ENCODE assay signal across 1 cellular context in the genomic region with DNA sequence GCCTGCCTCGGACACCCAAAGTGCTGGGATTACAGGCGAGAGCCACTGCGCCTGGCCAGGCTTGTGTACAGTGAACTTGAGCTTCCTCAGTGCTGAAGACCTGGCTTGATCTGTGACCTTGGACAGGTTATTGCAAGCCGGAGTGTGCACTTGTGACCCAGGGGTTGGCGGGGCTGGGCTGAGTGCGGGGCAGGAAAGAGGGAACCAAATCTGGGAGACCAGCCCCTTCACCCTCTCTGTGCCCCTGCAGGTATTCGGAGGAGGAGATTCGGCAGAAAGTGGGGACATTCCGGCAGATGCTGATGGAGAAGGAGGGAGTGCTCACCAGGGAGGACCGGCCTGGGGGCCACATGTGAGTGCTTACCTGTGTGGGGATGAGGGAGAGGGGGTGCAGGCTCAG.
TF ChIP-seq lines count a peak whose summit lies in the region.

No MANE protein-coding gene starts in this region.

TF ChIP-seq in HepG2, 621 proteins besides CTCF, POLR2A, EP300 and RAD21 (continued from another document and continues in another):
- no peak; the same call in 1 of the 2 replicates for TF ChIP-seq HDAC1 (CRISPR knock-in tag; IDR thresholded peaks at IDR 0.05)
- TF ChIP-seq HMG20A (CRISPR knock-in tag; IDR thresholded peaks at IDR 0.05; ENCODE audit: borderline replicate concordance): peak; percentile 57; the same call in 1 of the 2 replicates
- TF ChIP-seq ARHGAP35 (CRISPR knock-in tag; IDR thresholded peaks at IDR 0.05; ENCODE audit: borderline replicate concordance): no peak
- no peak for TF ChIP-seq RBFOX2 (IDR thresholded peaks at IDR 0.05; ENCODE audit: low read depth, low read length)
- no peak for TF ChIP-seq ZNF24 (IDR thresholded peaks at IDR 0.05)
- TF ChIP-seq, protein P1, sequence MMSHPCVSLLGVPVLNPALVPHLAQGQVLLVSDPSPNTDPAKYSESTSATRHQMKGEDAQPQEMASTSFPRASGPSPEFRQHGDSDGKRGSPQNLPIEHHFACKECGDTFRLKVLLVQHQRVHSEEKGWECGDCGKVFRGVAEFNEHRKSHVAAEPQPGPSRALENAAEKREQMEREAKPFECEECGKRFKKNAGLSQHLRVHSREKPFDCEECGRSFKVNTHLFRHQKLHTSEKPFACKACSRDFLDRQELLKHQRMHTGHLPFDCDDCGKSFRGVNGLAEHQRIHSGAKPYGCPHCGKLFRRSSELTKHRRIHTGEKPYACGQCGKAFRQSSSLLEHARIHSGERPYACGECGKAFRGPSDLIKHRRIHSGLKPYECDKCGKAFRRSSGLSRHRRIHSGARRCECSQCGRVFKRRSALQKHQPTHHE (CRISPR knock-in tag; IDR thresholded peaks at IDR 0.05; ENCODE audit: borderline replicate concordance): no peak
- TF ChIP-seq NONO (IDR thresholded peaks at IDR 0.05): no peak
- peak; percentile 65; the same call in 1 of the 2 replicates for TF ChIP-seq NONO (CRISPR knock-in tag; conservative IDR thresholded peaks at IDR 0.05)
- no peak for TF ChIP-seq KAT7 (CRISPR knock-in tag; IDR thresholded peaks at IDR 0.05; ENCODE audit: borderline replicate concordance)
- peak; percentile 23; the same call in 1 of the 2 replicates for TF ChIP-seq ZGPAT (CRISPR knock-in tag; IDR thresholded peaks at IDR 0.05)
- TF ChIP-seq GPBP1L1 (CRISPR knock-in tag; IDR thresholded peaks at IDR 0.05): no peak
- TF ChIP-seq HMGXB4 (CRISPR knock-in tag; IDR thresholded peaks at IDR 0.05; ENCODE audit: borderline replicate concordance in 1 of 2, low read depth in 1 of 2): no peak; a peak in 1 of 4 replicates
- TF ChIP-seq SMC3 (IDR thresholded peaks at IDR 0.05; ENCODE audit: low read length): no peak
- TF ChIP-seq RORA (CRISPR knock-in tag; IDR thresholded peaks at IDR 0.05): no peak
- TF ChIP-seq SMARCC2 (IDR thresholded peaks at IDR 0.05): no peak
- TF ChIP-seq, protein P2, sequence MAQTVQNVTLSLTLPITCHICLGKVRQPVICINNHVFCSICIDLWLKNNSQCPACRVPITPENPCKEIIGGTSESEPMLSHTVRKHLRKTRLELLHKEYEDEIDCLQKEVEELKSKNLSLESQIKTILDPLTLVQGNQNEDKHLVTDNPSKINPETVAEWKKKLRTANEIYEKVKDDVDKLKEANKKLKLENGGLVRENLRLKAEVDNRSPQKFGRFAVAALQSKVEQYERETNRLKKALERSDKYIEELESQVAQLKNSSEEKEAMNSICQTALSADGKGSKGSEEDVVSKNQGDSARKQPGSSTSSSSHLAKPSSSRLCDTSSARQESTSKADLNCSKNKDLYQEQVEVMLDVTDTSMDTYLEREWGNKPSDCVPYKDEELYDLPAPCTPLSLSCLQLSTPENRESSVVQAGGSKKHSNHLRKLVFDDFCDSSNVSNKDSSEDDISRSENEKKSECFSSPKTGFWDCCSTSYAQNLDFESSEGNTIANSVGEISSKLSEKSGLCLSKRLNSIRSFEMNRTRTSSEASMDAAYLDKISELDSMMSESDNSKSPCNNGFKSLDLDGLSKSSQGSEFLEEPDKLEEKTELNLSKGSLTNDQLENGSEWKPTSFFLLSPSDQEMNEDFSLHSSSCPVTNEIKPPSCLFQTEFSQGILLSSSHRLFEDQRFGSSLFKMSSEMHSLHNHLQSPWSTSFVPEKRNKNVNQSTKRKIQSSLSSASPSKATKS (CRISPR knock-in tag; IDR thresholded peaks at IDR 0.05): no peak
- no peak for TF ChIP-seq SMAD3 (CRISPR knock-in tag; IDR thresholded peaks at IDR 0.05)
- no peak for TF ChIP-seq SP1 (IDR thresholded peaks at IDR 0.05)
- no peak for TF ChIP-seq SP1 (CRISPR knock-in tag; IDR thresholded peaks at IDR 0.05)
- no peak for TF ChIP-seq ZBTB20 (CRISPR knock-in tag; IDR thresholded peaks at IDR 0.05; ENCODE audit: borderline replicate concordance, low read depth)
- TF ChIP-seq ZNF747 (CRISPR knock-in tag; IDR thresholded peaks at IDR 0.05; ENCODE audit: borderline replicate concordance): no peak
- TF ChIP-seq ZNF616 (CRISPR knock-in tag; IDR thresholded peaks at IDR 0.05; ENCODE audit: low read depth): no peak
- no peak for TF ChIP-seq CEBPZ (IDR thresholded peaks at IDR 0.05; ENCODE audit: low read length)
- TF ChIP-seq ZNF3 (CRISPR knock-in tag; IDR thresholded peaks at IDR 0.05): no peak
- TF ChIP-seq SAP130 (CRISPR knock-in tag; IDR thresholded peaks at IDR 0.05; ENCODE audit: low read depth): peak; percentile 70
- TF ChIP-seq ZNF30 (CRISPR knock-in tag; IDR thresholded peaks at IDR 0.05): no peak
- TF ChIP-seq U2AF2 (IDR thresholded peaks at IDR 0.05; ENCODE audit: low read depth, low read length): no peak
- no peak for TF ChIP-seq NFE2L1 (CRISPR knock-in tag; IDR thresholded peaks at IDR 0.05; ENCODE audit: borderline replicate concordance)
- no peak for TF ChIP-seq CHD4 (IDR thresholded peaks at IDR 0.05; ENCODE audit: borderline replicate concordance, low read length)
- TF ChIP-seq ETS1 (CRISPR knock-in tag; IDR thresholded peaks at IDR 0.05): no peak
- TF ChIP-seq RFXANK (CRISPR knock-in tag; IDR thresholded peaks at IDR 0.05): no peak
- TF ChIP-seq DR1 (CRISPR knock-in tag; IDR thresholded peaks at IDR 0.05): no peak
- no peak for TF ChIP-seq ZNF619 (CRISPR knock-in tag; IDR thresholded peaks at IDR 0.05)
- TF ChIP-seq, protein P3, sequence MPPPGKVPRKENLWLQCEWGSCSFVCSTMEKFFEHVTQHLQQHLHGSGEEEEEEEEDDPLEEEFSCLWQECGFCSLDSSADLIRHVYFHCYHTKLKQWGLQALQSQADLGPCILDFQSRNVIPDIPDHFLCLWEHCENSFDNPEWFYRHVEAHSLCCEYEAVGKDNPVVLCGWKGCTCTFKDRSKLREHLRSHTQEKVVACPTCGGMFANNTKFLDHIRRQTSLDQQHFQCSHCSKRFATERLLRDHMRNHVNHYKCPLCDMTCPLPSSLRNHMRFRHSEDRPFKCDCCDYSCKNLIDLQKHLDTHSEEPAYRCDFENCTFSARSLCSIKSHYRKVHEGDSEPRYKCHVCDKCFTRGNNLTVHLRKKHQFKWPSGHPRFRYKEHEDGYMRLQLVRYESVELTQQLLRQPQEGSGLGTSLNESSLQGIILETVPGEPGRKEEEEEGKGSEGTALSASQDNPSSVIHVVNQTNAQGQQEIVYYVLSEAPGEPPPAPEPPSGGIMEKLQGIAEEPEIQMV (CRISPR knock-in tag; IDR thresholded peaks at IDR 0.05; ENCODE audit: low read depth): no peak
- 0 out of 2 replicates have a peak, but pooled peaks have one; percentile 34 for TF ChIP-seq ZNF264 (CRISPR knock-in tag; IDR thresholded peaks at IDR 0.05)
- TF ChIP-seq, protein P4, sequence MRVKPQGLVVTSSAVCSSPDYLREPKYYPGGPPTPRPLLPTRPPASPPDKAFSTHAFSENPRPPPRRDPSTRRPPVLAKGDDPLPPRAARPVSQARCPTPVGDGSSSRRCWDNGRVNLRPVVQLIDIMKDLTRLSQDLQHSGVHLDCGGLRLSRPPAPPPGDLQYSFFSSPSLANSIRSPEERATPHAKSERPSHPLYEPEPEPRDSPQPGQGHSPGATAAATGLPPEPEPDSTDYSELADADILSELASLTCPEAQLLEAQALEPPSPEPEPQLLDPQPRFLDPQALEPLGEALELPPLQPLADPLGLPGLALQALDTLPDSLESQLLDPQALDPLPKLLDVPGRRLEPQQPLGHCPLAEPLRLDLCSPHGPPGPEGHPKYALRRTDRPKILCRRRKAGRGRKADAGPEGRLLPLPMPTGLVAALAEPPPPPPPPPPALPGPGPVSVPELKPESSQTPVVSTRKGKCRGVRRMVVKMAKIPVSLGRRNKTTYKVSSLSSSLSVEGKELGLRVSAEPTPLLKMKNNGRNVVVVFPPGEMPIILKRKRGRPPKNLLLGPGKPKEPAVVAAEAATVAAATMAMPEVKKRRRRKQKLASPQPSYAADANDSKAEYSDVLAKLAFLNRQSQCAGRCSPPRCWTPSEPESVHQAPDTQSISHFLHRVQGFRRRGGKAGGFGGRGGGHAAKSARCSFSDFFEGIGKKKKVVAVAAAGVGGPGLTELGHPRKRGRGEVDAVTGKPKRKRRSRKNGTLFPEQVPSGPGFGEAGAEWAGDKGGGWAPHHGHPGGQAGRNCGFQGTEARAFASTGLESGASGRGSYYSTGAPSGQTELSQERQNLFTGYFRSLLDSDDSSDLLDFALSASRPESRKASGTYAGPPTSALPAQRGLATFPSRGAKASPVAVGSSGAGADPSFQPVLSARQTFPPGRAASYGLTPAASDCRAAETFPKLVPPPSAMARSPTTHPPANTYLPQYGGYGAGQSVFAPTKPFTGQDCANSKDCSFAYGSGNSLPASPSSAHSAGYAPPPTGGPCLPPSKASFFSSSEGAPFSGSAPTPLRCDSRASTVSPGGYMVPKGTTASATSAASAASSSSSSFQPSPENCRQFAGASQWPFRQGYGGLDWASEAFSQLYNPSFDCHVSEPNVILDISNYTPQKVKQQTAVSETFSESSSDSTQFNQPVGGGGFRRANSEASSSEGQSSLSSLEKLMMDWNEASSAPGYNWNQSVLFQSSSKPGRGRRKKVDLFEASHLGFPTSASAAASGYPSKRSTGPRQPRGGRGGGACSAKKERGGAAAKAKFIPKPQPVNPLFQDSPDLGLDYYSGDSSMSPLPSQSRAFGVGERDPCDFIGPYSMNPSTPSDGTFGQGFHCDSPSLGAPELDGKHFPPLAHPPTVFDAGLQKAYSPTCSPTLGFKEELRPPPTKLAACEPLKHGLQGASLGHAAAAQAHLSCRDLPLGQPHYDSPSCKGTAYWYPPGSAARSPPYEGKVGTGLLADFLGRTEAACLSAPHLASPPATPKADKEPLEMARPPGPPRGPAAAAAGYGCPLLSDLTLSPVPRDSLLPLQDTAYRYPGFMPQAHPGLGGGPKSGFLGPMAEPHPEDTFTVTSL (CRISPR knock-in tag; IDR thresholded peaks at IDR 0.05; ENCODE audit: borderline replicate concordance): no peak
- TF ChIP-seq ZNF576 (CRISPR knock-in tag; IDR thresholded peaks at IDR 0.05): no peak
- peak; percentile 72 for TF ChIP-seq NR2F2 (IDR thresholded peaks at IDR 0.05; ENCODE audit: borderline replicate concordance, low read depth)
- no peak for TF ChIP-seq KLF9 (CRISPR knock-in tag; IDR thresholded peaks at IDR 0.05; ENCODE audit: low read depth)
- TF ChIP-seq GLI4 (CRISPR knock-in tag; IDR thresholded peaks at IDR 0.05; ENCODE audit: borderline replicate concordance): no peak
